ENCODE assay signal across 9 cellular contexts in the genomic region with DNA sequence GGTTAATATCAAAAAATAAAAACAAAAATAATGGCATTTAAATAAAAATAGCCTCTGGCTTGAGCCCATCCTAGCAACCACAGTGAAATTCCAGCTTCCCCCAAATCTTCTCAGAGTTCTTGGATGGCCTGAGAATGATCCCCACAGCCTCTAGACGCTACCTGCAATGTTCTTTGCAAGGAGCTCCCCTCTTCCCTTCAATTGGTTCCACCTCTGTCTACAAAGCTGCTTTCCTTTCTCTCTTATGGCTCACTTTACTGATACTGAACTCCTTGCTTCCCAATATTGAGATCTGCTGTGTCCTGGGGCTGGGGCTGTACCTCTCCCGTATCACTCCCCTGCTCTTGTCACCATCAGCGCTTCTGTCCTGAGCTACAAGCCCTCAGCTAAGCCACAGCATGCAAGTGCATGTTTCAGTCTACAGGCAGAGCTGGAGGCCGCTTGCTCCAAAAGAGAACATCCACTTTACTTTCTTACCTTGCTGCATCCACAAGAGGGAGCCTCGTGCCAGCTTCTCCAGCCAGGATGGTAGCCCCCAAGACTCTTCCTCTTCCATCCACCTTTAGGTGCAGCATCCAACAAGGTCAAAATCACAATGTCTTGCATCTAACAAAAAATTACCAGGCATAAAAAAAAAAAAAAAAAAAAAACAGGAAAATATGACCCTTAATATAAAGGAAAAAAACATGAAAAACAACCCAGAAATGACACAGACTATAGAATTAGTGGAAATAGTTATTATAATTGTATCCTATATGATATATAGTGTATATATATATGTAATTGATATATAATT. TPM values are rescaled to one million over a fixed set of nuclear protein-coding genes. Genes with fewer than 3 reads are reported as not detected.
DNase-seq lines count a peak whose midpoint lies in the region; ATAC-seq lines count a peak whose summit lies in the region.
"Had no signal": no experiment of that assay in that cellular context is flagged by ENCODE, and none has a peak within 500 bp of the region (broad histone marks: within the 10 kb centered on the region; RNA-seq: fewer than 3 reads in every experiment).

No MANE protein-coding gene starts in this region.

- H2BK12ac ChIP-seq in neuronal stem cell (ENCODE audit: low read length): no peak overlapping the region

- H3K36me3 ChIP-seq in neuronal stem cell (replicated peaks in 1 of 2; ENCODE audit: control insufficient read depth in 2 of 2, insufficient read depth in 2 of 2, low read length in 2 of 2): no peaks in the 10 kb centered on the region

- H3K4me3 ChIP-seq in neuronal stem cell (ENCODE audit: low read length in 2 of 2): no peak overlapping the region

- no peaks in the 10 kb centered on the region for H3K27me3 ChIP-seq in neuronal stem cell (ENCODE audit: control insufficient read depth in 3 of 3, insufficient read depth in 3 of 3, low read depth in 1 of 3, low read length in 3 of 3)

- no peak overlapping the region for H2AK5ac ChIP-seq in neuronal stem cell (ENCODE audit: low read depth, low read length)

- DNase-seq in NCI-H446 (lab: John Stamatoyannopoulos, UW): peak; percentile 13 to 46
- no peak for DNase-seq in NCI-H446 treated with DMSO at 0.1 percent for 48 hours (lab: John Stamatoyannopoulos, UW)
- peak; percentile 35 for DNase-seq in LHCN-M2 (ENCODE audit: low read depth)
- DNase-seq in RKO (ENCODE audit: low spot score): peak; percentile 81
- DNase-seq in epithelial cell of prostate (ENCODE audit: low read depth, low spot score): peak; percentile 16
- DNase-seq in neuronal stem cell (ENCODE audit: low spot score): peak; percentile 12

- no peaks in the 10 kb centered on the region for H3K4me1 ChIP-seq in neuronal stem cell (ENCODE audit: control insufficient read depth in 2 of 2, insufficient read depth in 1 of 2, low read depth in 1 of 2, low read length in 2 of 2)

- no peak overlapping the region for H4K91ac ChIP-seq in neuronal stem cell (ENCODE audit: low read depth, low read length, poor library complexity)

- no peak overlapping the region for H3K18ac ChIP-seq in neuronal stem cell (ENCODE audit: low read length)

- no peak overlapping the region for H3K4me2 ChIP-seq in neuronal stem cell (ENCODE audit: insufficient read depth, low read length, poor library complexity, severe bottlenecking)

- no peak overlapping the region for H3K4ac ChIP-seq in neuronal stem cell (ENCODE audit: low read length)

- no peak overlapping the region for H2BK120ac ChIP-seq in neuronal stem cell (ENCODE audit: low read depth, low read length)

- no peak overlapping the region for H2BK15ac ChIP-seq in neuronal stem cell (ENCODE audit: low read length)

- H2BK5ac ChIP-seq in neuronal stem cell (ENCODE audit: low read length): no peak overlapping the region

- H2AFZ ChIP-seq in neuronal stem cell (ENCODE audit: low read length): peak overlapping the region; percentile 81

- no peak overlapping the region for H3K14ac ChIP-seq in neuronal stem cell (ENCODE audit: low read length)

- H3K9me3 ChIP-seq in neuronal stem cell (replicated peaks in 1 of 2; ENCODE audit: control insufficient read depth in 2 of 2, insufficient read depth in 1 of 2, low read depth in 1 of 2, low read length in 2 of 2): no peaks in the 10 kb centered on the region

- no peak overlapping the region for H3K23ac ChIP-seq in neuronal stem cell (ENCODE audit: low read depth, low read length, poor library complexity)

- H3K79me1 ChIP-seq in neuronal stem cell (ENCODE audit: low read depth, low read length): no peaks in the 10 kb centered on the region

- H3K9ac ChIP-seq in neuronal stem cell (ENCODE audit: low read depth, low read length, poor library complexity): no peak overlapping the region

- H4K8ac ChIP-seq in neuronal stem cell (ENCODE audit: low read depth, low read length): no peak overlapping the region

- H3K27ac ChIP-seq in epithelial cell of prostate (peak overlapping the region; percentile 19), neuronal stem cell (replicated peaks; ENCODE audit: low read length) (no peak overlapping the region)

- ATAC-seq in HG02763 (IDR thresholded peaks at IDR 0.05; ENCODE audit: unreplicated experiment) (no peak), HG03378 (IDR thresholded peaks at IDR 0.05; ENCODE audit: unreplicated experiment) (no peak)

- WGBS in neuronal stem cell (ENCODE audit: extremely low coverage in 2 of 2, insufficient read length in 2 of 2, insufficient replicate concordance in 1 of 2), 2 donors: no CpG with 5 or more reads among the region's 5 CpGs

RNA-seq across cellular contexts. Expression of gene PRSS3, which starts 57.4 kb away (rescaled TPM):
- total RNA-seq in LHCN-M2 (2014; rRNA removed): not detected in 2 replicates
- 0.13 TPM for polyA plus RNA-seq in LHCN-M2 (2012)
- 0.06 TPM for polyA plus RNA-seq in neuronal stem cell (2013, experiment 1 of 2)
- polyA plus RNA-seq in neuronal stem cell (2013, experiment 2 of 2): not detected
- total RNA-seq: CD4-positive, CD25-positive, alpha-beta regulatory T cell had no signal
- polyA plus RNA-seq: CD4-positive, CD25-positive, alpha-beta regulatory T cell had no signal
